ENCODE assay signal across 8 cellular contexts in the genomic region with DNA sequence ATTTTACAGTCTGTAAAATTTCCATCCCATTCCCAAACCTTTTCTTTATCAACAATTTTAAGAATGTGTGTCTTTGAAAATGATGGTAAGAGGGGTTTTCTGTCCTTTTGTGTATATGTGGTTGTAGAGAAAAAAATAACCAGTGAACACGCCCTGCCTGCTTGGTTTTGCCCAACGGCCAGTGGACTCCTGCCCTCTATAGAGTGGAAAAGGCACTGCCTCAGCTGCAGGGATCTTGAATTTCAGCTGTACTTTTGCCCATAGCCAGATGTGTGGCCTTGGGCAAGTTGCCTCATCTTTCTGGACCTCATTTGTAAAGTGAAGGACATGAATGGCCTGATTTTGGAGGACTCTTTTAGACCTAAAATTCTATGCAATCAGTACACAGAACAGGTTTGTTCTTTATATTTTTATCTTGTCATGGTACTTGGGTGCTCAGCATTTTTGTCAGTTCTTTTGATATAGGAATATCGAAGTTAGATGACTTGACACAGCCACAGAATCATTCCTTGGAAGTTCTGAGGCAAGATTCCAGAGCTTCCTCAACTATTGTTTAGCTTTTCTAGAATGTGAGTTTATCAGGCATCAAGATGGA.
DNase-seq lines count a peak whose midpoint lies in the region; ATAC-seq, FAIRE-seq and TF ChIP-seq lines count a peak whose summit lies in the region.

No MANE protein-coding gene starts in this region.

- no peak overlapping the region for H3K4me3 Mint-ChIP-seq in mesothelial cell of epicardium

- no peaks in the 10 kb centered on the region for H3K9me3 Mint-ChIP-seq in mesothelial cell of epicardium

- no peak for FAIRE-seq in bronchial epithelial cell (lab: Jason Lieb, UNC)

- no peak overlapping the region for H3K27ac Mint-ChIP-seq in mesothelial cell of epicardium

- H3K27me3 ChIP-seq in MG63, result no peaks in the 10 kb centered on the region
- H3K27me3 ChIP-seq in bronchial epithelial cell (ENCODE audit: control insufficient read depth, insufficient read depth, low read length), result no peaks in the 10 kb centered on the region

- H3K27me3 Mint-ChIP-seq in mesothelial cell of epicardium (ENCODE audit: low read depth), result no peaks in the 10 kb centered on the region

- in situ Hi-C loops in ACHN (cut with HindIII; ENCODE audit: low pct_ligation_motif_present, low pct_unique_long_range_greater_than_20kb, low sequenced_read_pairs), result no loop called here

- H3K4me1 Mint-ChIP-seq in mesothelial cell of epicardium, result peaks cover 44% of the 10 kb centered on the region

- CTCF ChIA-PET in GM10248 (lab: Yijun Ruan, JAX), result interaction anchor here (0.8 to 1.5 kb wide), 6 partner anchors 9 to 312 kb away, joined by 3 to 4 read pairs (median 3); no protein-coding TSS in a partner anchor

- H3K9me3 ChIP-seq in MG63, result no peaks in the 10 kb centered on the region

- no peaks in the 10 kb centered on the region for H3K36me3 ChIP-seq in MG63
- H3K36me3 ChIP-seq in bronchial epithelial cell (ENCODE audit: control insufficient read depth, insufficient read depth, low read length), result no peaks in the 10 kb centered on the region

- H3K4me3 ChIP-seq in MG63 (no peak overlapping the region), bronchial epithelial cell (ENCODE audit: low read depth, low read length) (no peak overlapping the region)

- peak; percentile 39 for DNase-seq in ACHN
- DNase-seq in GM10248 (ENCODE audit: extremely low spot score), result peak; percentile 35
- peak; percentile 60 for DNase-seq in MG63
- DNase-seq in bronchial epithelial cell (ENCODE audit: low read depth), result peak; percentile 49
- DNase-seq in mesothelial cell of epicardium (ENCODE audit: low spot score in 2 of 2, unreplicated experiment in 2 of 2), result no peak
- no peak for DNase-seq in stimulated activated naive CD4-positive, alpha-beta T cell (lab: John Stamatoyannopoulos, UW)

- H3K36me3 Mint-ChIP-seq in mesothelial cell of epicardium, result no peaks in the 10 kb centered on the region

- POLR2A ChIA-PET in GM10248 (lab: Yijun Ruan, JAX), result no interaction called here

- ATAC-seq in HG03442 (IDR thresholded peaks at IDR 0.05; ENCODE audit: unreplicated experiment) (no peak), HG02610 (IDR thresholded peaks at IDR 0.05; ENCODE audit: unreplicated experiment) (no peak)

- peak; percentile 51 for TF ChIP-seq CTCF in GM10248 (IDR thresholded peaks at IDR 0.05; ENCODE audit: control extremely low read depth, extremely low read depth, low read depth, missing control alignments)
- peak; percentile 75 for TF ChIP-seq CTCF in bronchial epithelial cell (IDR thresholded peaks at IDR 0.05; ENCODE audit: insufficient read depth, low read length, severe bottlenecking)
- TF ChIP-seq CTCF in mesothelial cell of epicardium (IDR thresholded peaks at IDR 0.05; ENCODE audit: unreplicated experiment), result peak; percentile 22

Comparison
In these comparisons a context has a peak if more than half of its experiments do, and no peak if none do; other contexts are left out.
1. DNase-seq: peak in ACHN (single experiment), GM10248 (single experiment), MG63 (single experiment) and bronchial epithelial cell (single experiment); none in mesothelial cell of epicardium (0 of 2) and stimulated activated naive CD4-positive, alpha-beta T cell (0 of 6).
2. CTCF ChIP-seq: peak in every context shown above with its lines; median percentile 75 in bronchial epithelial cell; 51 in GM10248; 22 in mesothelial cell of epicardium.